1 cellular context compared by ENCODE assay signal in genomic region chr5:88675758-88676636, GRCh38.
A peak's percentile ranks its signal among the peaks of the same experiment; 100 is the strongest.
TF ChIP-seq lines count a peak whose summit lies in the region.

No MANE protein-coding gene starts in this region.

TF ChIP-seq in K562, 482 proteins besides CTCF, POLR2A, EP300 and RAD21 (continued from another document):
- TF ChIP-seq TRIM25 (IDR thresholded peaks at IDR 0.05; ENCODE audit: borderline replicate concordance), result no peak
- TF ChIP-seq ATF1 (CRISPR knock-in tag; IDR thresholded peaks at IDR 0.05), result no peak
- TF ChIP-seq ATF1 (tag; IDR thresholded peaks at IDR 0.05), result peak; percentile 47
TF ChIP-seq in K562: peak in this region for 7.
